Comparison of ENCODE assay signal across 8 cellular contexts in genomic region chr10:43667317-43667731, GRCh38. TPM values are rescaled to one million over a fixed set of nuclear protein-coding genes. Genes with fewer than 3 reads are reported as not detected.
DNase-seq lines count a peak whose midpoint lies in the region; ATAC-seq, FAIRE-seq and TF ChIP-seq lines count a peak whose summit lies in the region.

No MANE protein-coding gene starts in this region.

- no peaks in the 10 kb centered on the region for H3K4me1 ChIP-seq in A673 (ENCODE audit: insufficient read depth, low read length, poor library complexity, severe bottlenecking)
- H3K4me1 ChIP-seq in H1 (replicated peaks in 1 of 4; ENCODE audit: control insufficient read depth in 3 of 4, insufficient read depth in 4 of 4, low read length in 3 of 4), result peaks cover 0 to 6% (median 0%) of the 10 kb centered on the region in 4 experiments; a peak in 1 of 7 replicates

- H4K5ac ChIP-seq in H1 (ENCODE audit: insufficient read length, low read depth, low read length), result no peak overlapping the region

- H2BK120ac ChIP-seq in H1 (replicated peaks; ENCODE audit: low read depth, low read length), result no peak overlapping the region

- H3K9me3 ChIP-seq in A673 (ENCODE audit: low read depth, low read length, poor library complexity, severe bottlenecking) (no peaks in the 10 kb centered on the region), H1 (ENCODE audit: insufficient read depth in 2 of 2, low read depth in 1 of 2, low read length in 1 of 2) (no peaks in the 10 kb centered on the region)

- intact Hi-C loops in A673 (cut with micrococcal nuclease; ENCODE audit: unreplicated experiment), result no loop called here

- H2BK12ac ChIP-seq in H1 (ENCODE audit: low read depth, low read length), result no peak overlapping the region

- POLR2A ChIA-PET in A673 (lab: Charles Lee; ENCODE audit: low non-redundant PET), result no interaction called here
- POLR2A ChIA-PET in H1 (lab: Charles Lee; ENCODE audit: partially characterized antibody), result interaction anchor here (1.5 kb wide), 1 partner anchor 271 kb away, joined by 3 read pairs; no protein-coding TSS in a partner anchor

- no peak for TF ChIP-seq EP300 in H1 (IDR thresholded peaks at IDR 0.05; ENCODE audit: borderline replicate concordance in 1 of 2, low read depth in 2 of 2, low read length in 2 of 2)

- peak; percentile 26 to 48; a peak in 3 of 4 replicates for TF ChIP-seq RAD21 in H1 (IDR thresholded peaks at IDR 0.05 in 1 of 2, conservative IDR thresholded peaks at IDR 0.05 in 1 of 2; ENCODE audit: low read depth in 2 of 2, low read length in 2 of 2)

- H3K27ac ChIP-seq in A673 (ENCODE audit: low read depth, low read length, poor library complexity, severe bottlenecking), result no peak overlapping the region
- H3K27ac ChIP-seq in H1 (ENCODE audit: low read depth, low read length), result no peak overlapping the region

- H3K27me3 ChIP-seq in A673 (replicated peaks; ENCODE audit: insufficient read depth, low read depth, low read length, poor library complexity) (peaks cover 4% of the 10 kb centered on the region), H1 (replicated peaks in 1 of 4; ENCODE audit: control insufficient read depth in 3 of 4, extremely low read depth in 1 of 4, insufficient read depth in 3 of 4, low read length in 3 of 4) (peaks cover 0 to 26% (median 3%) of the 10 kb centered on the region in 4 experiments; a peak in 5 of 7 replicates)

- H3K36me3 ChIP-seq in A673 (ENCODE audit: insufficient read depth, low read length, poor library complexity, severe bottlenecking) (no peaks in the 10 kb centered on the region), H1 (ENCODE audit: control insufficient read depth in 2 of 4, insufficient read depth in 4 of 4, low read length in 3 of 4) (no peaks in the 10 kb centered on the region)

- no peaks in the 10 kb centered on the region for H3K79me1 ChIP-seq in H1 (ENCODE audit: low read depth, low read length)

- no peak overlapping the region for H2BK15ac ChIP-seq in H1 (ENCODE audit: low read length)

- no peak for TF ChIP-seq POLR2A in H1 (IDR thresholded peaks at IDR 0.05; ENCODE audit: control extremely low read depth in 1 of 2, low read depth in 2 of 2, low read length in 2 of 2)

- no TSS peak for BruUV-seq in A673 (replicated peaks; lab: Mats Ljungman, UMichigan)

- H2AFZ ChIP-seq in H1 (ENCODE audit: low read length), result peak overlapping the region; percentile 79; the same call in 1 of the 2 replicates

- no peak overlapping the region for H2AK5ac ChIP-seq in H1 (ENCODE audit: low read depth, low read length)

- H4K20me1 ChIP-seq in H1 (replicated peaks in 1 of 2; ENCODE audit: control insufficient read depth in 1 of 2, insufficient read depth in 2 of 2, low read length in 2 of 2), result no peaks in the 10 kb centered on the region

- H3K23me2 ChIP-seq in H1 (ENCODE audit: low read depth, low read length), result no peaks in the 10 kb centered on the region; the same call in 1 of the 2 replicates

- no peak overlapping the region for H4K91ac ChIP-seq in H1 (replicated peaks; ENCODE audit: insufficient read length, low read length)

- H3K23ac ChIP-seq in H1 (ENCODE audit: insufficient read length), result no peak overlapping the region

- H2BK5ac ChIP-seq in H1 (ENCODE audit: low read depth, low read length), result no peak overlapping the region

- H3K4me3 ChIP-seq in A673 (ENCODE audit: low read depth, low read length, poor library complexity, severe bottlenecking), result no peak overlapping the region
- H3K4me3 ChIP-seq in H1 (ENCODE audit: extremely low read depth in 1 of 4, insufficient read depth in 2 of 4, low read depth in 3 of 4, low read length in 4 of 4), result peak overlapping the region; percentile 24 to 64 (median 42); a peak in 6 of 8 replicates

- no peaks in the 10 kb centered on the region for H3K79me2 ChIP-seq in H1 (ENCODE audit: control insufficient read depth in 1 of 2, insufficient read depth in 2 of 2, low read length in 2 of 2)

- ATAC-seq in GM19438 (IDR thresholded peaks at IDR 0.05; ENCODE audit: low read depth, unreplicated experiment) (peak; percentile 58), GM21786 (IDR thresholded peaks at IDR 0.05; ENCODE audit: unreplicated experiment) (no peak)

- DNase-seq in A673 (ENCODE audit: low spot score), result no peak
- DNase-seq in H1 (ENCODE audit: low read depth in 1 of 2, low spot score in 2 of 2), result peak in 1 of 2 experiments; percentile 59
- peak; percentile 23 to 45 for DNase-seq in lung microvascular endothelial cell (ENCODE audit: low read depth in 2 of 2)
- DNase-seq in G401 (ENCODE audit: low spot score), result no peak
- DNase-seq in amniotic stem cell (lab: John Stamatoyannopoulos, UW), result no peak
- no peak for DNase-seq in HPDE6-E6E7 (ENCODE audit: extremely low spot score)

- CTCF ChIA-PET in A673 (lab: Charles Lee) (no interaction called here), H1 (lab: Charles Lee; ENCODE audit: partially characterized antibody) (interaction anchor here (0.9 to 2.7 kb wide), 4 partner anchors 15 to 764 kb away, joined by 3 to 10 read pairs (median 5); no protein-coding TSS in a partner anchor)

- no peak overlapping the region for H3K14ac ChIP-seq in H1 (ENCODE audit: insufficient read length)

- no peak overlapping the region for H3K18ac ChIP-seq in H1 (ENCODE audit: extremely low read depth, low read length)

- TF ChIP-seq CTCF in A673 (conservative IDR thresholded peaks at IDR 0.05; ENCODE audit: low read depth, low read length) (peak; percentile 34; the same call in 1 of the 2 replicates), H1 (IDR thresholded peaks at IDR 0.05; ENCODE audit: control extremely low read depth in 1 of 3, insufficient read depth in 1 of 3, low read depth in 1 of 3, low read length in 3 of 3) (peak; percentile 51 to 64 (median 53); a peak in 3 of 4 replicates)

- no peak overlapping the region for H3K4ac ChIP-seq in H1 (replicated peaks; ENCODE audit: insufficient read length, low read depth, low read length)

- H4K8ac ChIP-seq in H1 (ENCODE audit: extremely low read depth, insufficient read depth, low read length), result no peak overlapping the region; the same call in 1 of the 2 replicates

- FAIRE-seq in H1 (lab: Jason Lieb, UNC), result no peak

- 19% methylated on average over 32 of the region's 35 CpGs; no CpG with 5 or more reads in 1 of the 2 experiments for WGBS in H1 (ENCODE audit: extremely low coverage in 1 of 2, insufficient coverage in 1 of 2, insufficient read length in 1 of 2, insufficient replicate concordance in 2 of 2, low coverage in 1 of 2, low lambda C conversion rate in 2 of 2, missing lambda C conversion rate in 1 of 2), 2 experiments

- peak overlapping the region in 1 of 4 experiments; percentile 55; a peak in 1 of 7 replicates for H3K9ac ChIP-seq in H1 (replicated peaks in 1 of 4; ENCODE audit: extremely low read depth in 1 of 4, low read depth in 3 of 4, low read length in 3 of 4)

- no peak overlapping the region for H2BK20ac ChIP-seq in H1 (ENCODE audit: low read length)

- H3K56ac ChIP-seq in H1 (replicated peaks; ENCODE audit: insufficient read length, low read depth, low read length), result no peak overlapping the region

- H3K4me2 ChIP-seq in H1 (ENCODE audit: insufficient read depth in 1 of 2, low read depth in 2 of 2, low read length in 2 of 2), result peak overlapping the region; percentile 45 to 77

- in situ Hi-C loops in G401 (cut with HindIII; ENCODE audit: low sequenced_read_pairs), result no loop called here

TF ChIP-seq in H1, 55 proteins besides CTCF, POLR2A, EP300 and RAD21 (continues in another document):
- TF ChIP-seq GABPA (IDR thresholded peaks at IDR 0.05; ENCODE audit: borderline replicate concordance, insufficient read depth, low read length), result no peak

RNA-seq across cellular contexts. Expression of gene ZNF32, which starts 18.6 kb away (rescaled TPM):
- total RNA-seq in A673 (2021) (37.6 and 40.1 TPM in 2 replicates), lung microvascular endothelial cell (19.2 and 32.5 TPM in 2 replicates)
- total RNA-seq in H1 (2021; fragmentation: NEBNext Ultra II Directional; extraction: Animal tissue kit (Norgen Biotek cat#: 25700)), result 21.7 and 22.5 TPM in 2 replicates
- 7.3 and 17.2 TPM in 2 replicates for polyA plus RNA-seq in H1 (2011; rRNA removed)
- 20.1 TPM for polyA plus RNA-seq in H1 (2011; cell fraction: cytosol; rRNA removed)
- polyA plus RNA-seq in H1 (2011; cell fraction: nucleus; rRNA removed), result 10.5 TPM
- 22.8 to 28.3 TPM (median 24.6 TPM) in 4 replicates for polyA plus RNA-seq in H1 (2012, experiment 1 of 2)
- polyA plus RNA-seq in H1 (2012, experiment 2 of 2), result 7.2 TPM
- 19.1 TPM for polyA plus RNA-seq in H1 (2013, experiment 1 of 2)
- 21.2 TPM for polyA plus RNA-seq in H1 (2013, experiment 2 of 2)
- polyA minus RNA-seq in H1 (2011; rRNA and poly(A)+ RNA removed), result 10.7 and 16.8 TPM in 2 replicates
- 5.1 TPM for polyA minus RNA-seq in H1 (2011; cell fraction: cytosol; rRNA and poly(A)+ RNA removed)
- polyA minus RNA-seq in H1 (2011; cell fraction: nucleus; rRNA and poly(A)+ RNA removed), result 10.4 TPM
- total RNA-seq in G401 (2014; rRNA removed; shearing (Covaris generic)), result 15.9 and 22.9 TPM in 2 replicates

Comparison
In these comparisons a context has a peak if more than half of its experiments do, and no peak if none do; other contexts are left out.
1. DNase-seq: peak in lung microvascular endothelial cell (2 of 2); none in A673 (single experiment), G401 (single experiment), amniotic stem cell (single experiment) and HPDE6-E6E7 (single experiment).